Comparison of ENCODE assay signal across 22 cellular contexts in the genomic region with DNA sequence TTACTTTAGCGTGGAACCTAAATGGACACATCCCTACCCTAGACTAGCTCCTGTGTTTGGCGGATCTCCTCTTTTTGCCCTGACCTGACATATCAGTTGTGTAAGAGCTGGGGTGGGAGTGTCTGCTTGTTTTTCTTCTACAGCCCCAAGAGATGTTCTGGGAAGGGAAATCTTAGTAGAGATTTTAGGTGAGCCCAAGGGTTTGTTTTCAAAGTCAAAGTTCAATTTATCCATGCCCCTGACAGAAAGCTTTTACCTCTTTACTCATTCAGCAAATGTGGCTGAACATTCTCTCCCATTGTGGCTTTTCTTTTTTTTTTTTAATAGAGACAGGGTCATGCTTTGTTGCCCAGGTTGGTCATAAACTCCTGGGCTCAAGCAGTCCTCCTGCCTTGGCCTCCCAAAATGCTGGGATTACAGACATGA. TPM values are rescaled to one million over a fixed set of nuclear protein-coding genes. Genes with fewer than 3 reads are reported as not detected.
"Had no signal": no experiment of that assay in that cellular context is flagged by ENCODE, and none has a peak within 500 bp of the region (broad histone marks: within the 10 kb centered on the region; RNA-seq: fewer than 3 reads in every experiment).

No MANE protein-coding gene starts in this region.

- H3K27me3 Mint-ChIP-seq: naive thymus-derived CD4-positive, alpha-beta T cell; stimulated activated naive B cell treated with anti-CD40 and anti-IgM and Interleukin-4, amounts not matched to agents 10 μg/mL and 1 μg/mL and 100 μg/mL, for 72 hours had no signal

- H3K27ac ChIP-seq: brain microvascular endothelial cell, dorsolateral prefrontal cortex, gastroesophageal sphincter, heart left ventricle, neutrophil, pancreas, thoracic aorta, upper lobe of right lung, WERI-Rb-1 had no signal

- H3K27me3 ChIP-seq: brain microvascular endothelial cell, dorsolateral prefrontal cortex, gastroesophageal sphincter, heart left ventricle, pancreas, upper lobe of right lung had no signal

- H3K36me3 ChIP-seq: brain microvascular endothelial cell, gastroesophageal sphincter, heart left ventricle, neutrophil, pancreas, thoracic aorta, upper lobe of right lung, WERI-Rb-1 had no signal

- H3K36me3 Mint-ChIP-seq: naive thymus-derived CD4-positive, alpha-beta T cell had no signal

- DNase-seq: activated CD4-positive, alpha-beta T cell treated with anti-CD3 and anti-CD28 coated beads for 1 hour; activated gamma-delta T cell; anterior cingulate cortex; brain microvascular endothelial cell; central memory CD4-positive, alpha-beta T cell; dorsolateral prefrontal cortex; heart left ventricle; kidney glomerular epithelial cell; left ventricle myocardium superior; mesendoderm; naive thymus-derived CD4-positive, alpha-beta T cell; pancreas; stimulated activated naive B cell treated with anti-CD40 and anti-IgM and Interleukin-4, amounts not matched to agents 10 μg/mL and 1 μg/mL and 100 μg/mL, for 72 hours; SW 1271; T-helper 2 cell; upper lobe of right lung; WERI-Rb-1 had no signal

- ATAC-seq: gastroesophageal sphincter; heart left ventricle; left ventricle myocardium superior; naive thymus-derived CD4-positive, alpha-beta T cell; pancreas; stimulated activated naive B cell treated with anti-CD40 and anti-IgM and Interleukin-4, amounts not matched to agents 10 μg/mL and 1 μg/mL and 100 μg/mL, for 72 hours; upper lobe of right lung had no signal

- H3K9me3 Mint-ChIP-seq: stimulated activated naive B cell treated with anti-CD40 and anti-IgM and Interleukin-4, amounts not matched to agents 10 μg/mL and 1 μg/mL and 100 μg/mL, for 72 hours had no signal

- H3K4me3 ChIP-seq: dorsolateral prefrontal cortex, gastroesophageal sphincter, heart left ventricle, pancreas, thoracic aorta, upper lobe of right lung had no signal

- H3K4me3 Mint-ChIP-seq: naive thymus-derived CD4-positive, alpha-beta T cell; stimulated activated naive B cell treated with anti-CD40 and anti-IgM and Interleukin-4, amounts not matched to agents 10 μg/mL and 1 μg/mL and 100 μg/mL, for 72 hours had no signal

- FAIRE-seq: colon, pancreas had no signal

- H3K9me3 ChIP-seq: gastroesophageal sphincter, heart left ventricle, neutrophil, pancreas, thoracic aorta, upper lobe of right lung had no signal

- H3K27ac Mint-ChIP-seq: stimulated activated naive B cell treated with anti-CD40 and anti-IgM and Interleukin-4, amounts not matched to agents 10 μg/mL and 1 μg/mL and 100 μg/mL, for 72 hours had no signal

- H3K4me1 ChIP-seq: pancreas had no signal

RNA-seq across cellular contexts. Expression of a gene that starts 28.0 kb away (rescaled TPM):
- polyA plus RNA-seq: naive thymus-derived CD4-positive, alpha-beta T cell had no signal

RNA-seq across cellular contexts. Expression of a gene that starts 35.6 kb away (rescaled TPM):
- total RNA-seq: epithelial cell of proximal tubule, gastroesophageal sphincter, left ventricle myocardium superior, pancreas, thoracic aorta had no signal
- polyA plus RNA-seq: pancreas had no signal
